9 cellular contexts compared by ENCODE assay signal in genomic region chr1:25616932-25617625, GRCh38. TPM values are rescaled to one million over a fixed set of nuclear protein-coding genes. Genes with fewer than 3 reads are reported as not detected.
DNase-seq lines count a peak whose midpoint lies in the region; ATAC-seq, FAIRE-seq and TF ChIP-seq lines count a peak whose summit lies in the region.
"Had no signal": no experiment of that assay in that cellular context is flagged by ENCODE, and none has a peak within 500 bp of the region (broad histone marks: within the 10 kb centered on the region; RNA-seq: fewer than 3 reads in every experiment).

No MANE protein-coding gene starts in this region.

- H3K36me3 ChIP-seq in breast epithelium = no peaks in the 10 kb centered on the region
- H3K36me3 ChIP-seq in lung (ENCODE audit: control insufficient read depth in 2 of 2, insufficient read depth in 2 of 2, low read length in 2 of 2) = no peaks in the 10 kb centered on the region

- no peak for FAIRE-seq in urothelium cell line (lab: Jason Lieb, UNC)
- FAIRE-seq in HTR-8/SVneo (lab: Jason Lieb, UNC) = no peak
- FAIRE-seq: TTC549 had no signal

- H3K27ac ChIP-seq in breast epithelium = peak overlapping the region; percentile 45 to 74
- peak overlapping the region in 1 of 2 donors; percentile 85 for H3K27ac ChIP-seq in lung (ENCODE audit: low read depth in 1 of 2, low read length in 1 of 2)

- no peak for TF ChIP-seq CTCF in LNCaP clone FGC (IDR thresholded peaks at IDR 0.05; ENCODE audit: control insufficient read depth, extremely low read depth, insufficient read depth)
- no peak for TF ChIP-seq CTCF in breast epithelium (IDR thresholded peaks at IDR 0.05)
- no peak for TF ChIP-seq CTCF in lung (IDR thresholded peaks at IDR 0.05; ENCODE audit: control extremely low read depth, extremely low read depth)

- ATAC-seq in GM18909 (IDR thresholded peaks at IDR 0.05; ENCODE audit: poor library complexity, unreplicated experiment) = peak; percentile 7
- ATAC-seq in lung (ENCODE audit: insufficient read depth, low FRiP score) = no peak

- H3K4me1 ChIP-seq in breast epithelium (no peaks in the 10 kb centered on the region), lung (ENCODE audit: control insufficient read depth in 2 of 2, insufficient read depth in 2 of 2, low read length in 2 of 2) (peaks cover 0 to 11% of the 10 kb centered on the region in 2 donors)

- WGBS in lung, 2 donors = 1% methylated on average over 46 to 102 of the region's 102 CpGs

- H3K4me3 ChIP-seq in LNCaP clone FGC (ENCODE audit: low read depth, low read length) = peak overlapping the region; percentile 54
- peak overlapping the region; percentile 81 to 87 (median 86) for H3K4me3 ChIP-seq in breast epithelium
- H3K4me3 ChIP-seq in lung = peak overlapping the region; percentile 51

- H3K9me3 ChIP-seq in breast epithelium (no peaks in the 10 kb centered on the region), lung (ENCODE audit: control insufficient read depth in 2 of 2, insufficient read depth in 1 of 2, low read length in 1 of 2) (no peaks in the 10 kb centered on the region)

- intact Hi-C loops in breast epithelium (cut with DNase I; ENCODE audit: low total_unique reads) = loop anchor here (10.0 kb wide), 1 partner anchor 188 kb away; the partner anchor contains the start of gene SELENON

- DNase-seq in LNCaP clone FGC (ENCODE audit: low read depth) (no peak), breast epithelium (ENCODE audit: low spot score in 2 of 2) (no peak), lung (ENCODE audit: low spot score) (no peak), urothelium cell line (ENCODE audit: low spot score) (peak; percentile 27), SK-N-DZ (ENCODE audit: low spot score) (no peak), HTR-8/SVneo (ENCODE audit: insufficient read length, low spot score) (no peak)
- DNase-seq in stimulated activated CD4-positive, alpha-beta T cell treated with anti-CD3 and anti-CD28 coated beads, Interleukin-1b, Interleukin-23, amount 100 ng/mL, for 48 hours = no peak

- H3K27me3 ChIP-seq in breast epithelium (no peaks in the 10 kb centered on the region), lung (ENCODE audit: control insufficient read depth, insufficient read depth) (no peaks in the 10 kb centered on the region)

- no peak for TF ChIP-seq POLR2A in breast epithelium (IDR thresholded peaks at IDR 0.05)

RNA-seq across cellular contexts. Expression of gene MAN1C1, which starts 0.5 kb away (rescaled TPM):
- 10 to 100 TPM in 1 of 3 donors, 1 to 10 TPM in 2; 6.7 to 13.8 (median 6.9) TPM for total RNA-seq in breast epithelium
- total RNA-seq in lung = 10 to 100 TPM; 14.5 to 14.7 TPM
- polyA plus RNA-seq in lung = 10 to 100 TPM in 1 of 2 donors, 1 to 10 TPM in 1; 4.6 to 11.6 TPM
- 0.97 and 3.1 TPM in 2 replicates for polyA plus RNA-seq in SK-N-DZ (2014; cell fraction: cytosol; rRNA removed)
- 2.0 and 5.1 TPM in 2 replicates for polyA plus RNA-seq in SK-N-DZ (2014; cell fraction: nucleus; rRNA removed)
